9 cellular contexts compared by ENCODE assay signal in the genomic region with DNA sequence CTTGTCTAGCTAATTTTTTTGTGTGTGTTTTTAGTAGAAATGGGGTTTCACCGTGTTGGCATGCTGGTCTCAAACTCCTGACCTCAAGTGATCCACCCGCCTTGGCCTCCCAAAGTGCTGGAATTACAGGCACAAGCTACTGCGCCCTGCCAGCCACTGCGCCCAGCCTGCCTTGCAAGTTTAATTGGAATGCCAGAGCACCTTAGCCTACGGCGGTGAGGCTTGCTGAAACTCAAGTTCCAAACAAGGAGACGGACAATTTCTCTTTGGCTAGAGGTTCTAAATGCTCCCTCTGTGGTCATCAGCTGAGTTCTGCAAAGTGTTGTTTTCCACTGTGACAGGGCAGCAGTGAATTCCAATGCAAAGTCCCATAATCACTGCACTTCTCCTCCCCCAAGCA.
"Had no signal": no experiment of that assay in that cellular context is flagged by ENCODE, and none has a peak within 500 bp of the region (broad histone marks: within the 10 kb centered on the region; RNA-seq: fewer than 3 reads in every experiment).

No MANE protein-coding gene starts in this region.

- H3K4me2 ChIP-seq: KMS-11 had no signal

- H3K9ac ChIP-seq: GM23248, KMS-11 had no signal

- DNase-seq: GM23248, H7, HFFc6, KBM-7 had no signal

- H2AFZ ChIP-seq: GM23248 had no signal

- H3K9me3 ChIP-seq: HAP-1 had no signal

- FAIRE-seq: HepG2 had no signal

- H3K4me3 ChIP-seq: GM23248, HAP-1 had no signal

- H3K27ac ChIP-seq: GM23248, HL-60, KMS-11 had no signal

- H3K36me3 ChIP-seq: HAP-1 had no signal

- ATAC-seq: HCT116, HepG2 had no signal
